Comparison of ENCODE assay signal across 8 cellular contexts in genomic region chr17:39225308-39225973, GRCh38. TPM values are rescaled to one million over a fixed set of nuclear protein-coding genes. Genes with fewer than 3 reads are reported as not detected.
DNase-seq lines count a peak whose midpoint lies in the region; ATAC-seq and TF ChIP-seq lines count a peak whose summit lies in the region.

Gene STAC2 (minus strand): TSS chr17:39225945. CDS start chr17:39225502, 443 bp downstream.

- H3K4me3 ChIP-seq in BE2C (ENCODE audit: low read depth, low read length) (peak within 1 kb of the TSS; percentile 46), Peyer's patch (peak within 1 kb of the TSS; percentile 14 to 51 (median 42)), endodermal cell (ENCODE audit: low read length) (peak within 1 kb of the TSS; percentile 62), neural progenitor cell (peak within 1 kb of the TSS; percentile 46)

- H3K27me3 ChIP-seq in BE2C (peaks cover 17% of the 10 kb centered on the region), Peyer's patch (peaks cover 0 to 14% of the 10 kb centered on the region in 2 donors), endodermal cell (ENCODE audit: control insufficient read depth, insufficient read depth, low read length, poor library complexity, severe bottlenecking) (peaks cover 62% of the 10 kb centered on the region), neural progenitor cell (peaks cover 57% of the 10 kb centered on the region)

- H3K27me3 Mint-ChIP-seq in endodermal cell (ENCODE audit: insufficient read depth) (peaks cover 71% of the 10 kb centered on the region), neural progenitor cell (ENCODE audit: insufficient read depth, low read depth) (peaks cover 29% of the 10 kb centered on the region)

- POLR2A ChIA-PET in HEK293T (lab: Yijun Ruan, JAX): interaction anchor here (1.2 to 1.4 kb wide), 2 partner anchors 20 to 26 kb away, joined by 12 to 18 read pairs; partner anchors contain the start of gene RPL19

- ATAC-seq in GM18909 (IDR thresholded peaks at IDR 0.05; ENCODE audit: poor library complexity, unreplicated experiment): no peak

- no peak for TF ChIP-seq POLR2A in Peyer's patch (IDR thresholded peaks at IDR 0.05)

- H3F3A ChIP-seq in neural progenitor cell (ENCODE audit: low read depth): peaks cover 12% of the 10 kb centered on the region

- no peaks in the 10 kb centered on the region for H3K36me3 ChIP-seq in BE2C
- no peaks in the 10 kb centered on the region for H3K36me3 ChIP-seq in Peyer's patch
- H3K36me3 ChIP-seq in endodermal cell (ENCODE audit: control insufficient read depth, insufficient read depth, low read length): no peaks in the 10 kb centered on the region
- no peaks in the 10 kb centered on the region for H3K36me3 ChIP-seq in neural progenitor cell

- H4K20me1 ChIP-seq in neural progenitor cell (ENCODE audit: low read depth): peaks cover 10% of the 10 kb centered on the region

- CTCF ChIA-PET in HEK293T (lab: Yijun Ruan, JAX): interaction anchor here (0.7 to 1.0 kb wide), 3 partner anchors 10 to 19 kb away, joined by 3 to 5 read pairs (median 5); no protein-coding TSS in a partner anchor

- no peaks in the 10 kb centered on the region for H3K79me2 ChIP-seq in neural progenitor cell (ENCODE audit: low read depth)

- H3K27ac ChIP-seq in Peyer's patch (peak within 1 kb of the TSS in 1 of 4 donors; percentile 17), endodermal cell (ENCODE audit: low read depth, low read length) (no peak within 1 kb of the TSS), neural progenitor cell (no peak within 1 kb of the TSS)

- H3K4me1 ChIP-seq in BE2C (peaks cover 6% of the 10 kb centered on the region; the same call in 1 of the 2 replicates), Peyer's patch (peaks cover 0 to 19% (median 14%) of the 10 kb centered on the region in 4 donors), endodermal cell (ENCODE audit: control insufficient read depth, insufficient read depth, low read length) (no peaks in the 10 kb centered on the region), neural progenitor cell (peaks cover 12% of the 10 kb centered on the region)

- WGBS in endodermal cell (ENCODE audit: insufficient coverage in 1 of 2, insufficient read length in 1 of 2), 2 experiments: 1 to 4% methylated on average over 25 to 71 of the region's 72 CpGs

- H3K27ac Mint-ChIP-seq in endodermal cell: no peak within 1 kb of the TSS
- no peak within 1 kb of the TSS for H3K27ac Mint-ChIP-seq in neural progenitor cell

- no peaks in the 10 kb centered on the region for H3K36me3 Mint-ChIP-seq in endodermal cell (ENCODE audit: low read depth)
- no peaks in the 10 kb centered on the region for H3K36me3 Mint-ChIP-seq in neural progenitor cell

- no peak within 1 kb of the TSS for H3K9ac ChIP-seq in endodermal cell (ENCODE audit: extremely low read depth, low read length, poor library complexity, severe bottlenecking)
- no peak within 1 kb of the TSS for H3K9ac ChIP-seq in neural progenitor cell

- H3K4me2 ChIP-seq in neural progenitor cell: peak within 1 kb of the TSS; percentile 70

- DNase-seq in BE2C (no peak), Peyer's patch (no peak), endodermal cell (no peak), neural progenitor cell (ENCODE audit: low spot score) (no peak), dermis blood vessel endothelial cell (no peak), GDM1 (lab: John Stamatoyannopoulos, UW) (no peak), HEK293T (ENCODE audit: extremely low spot score) (no peak)

- TF ChIP-seq CTCF in BE2C (IDR thresholded peaks at IDR 0.05; ENCODE audit: low read depth, low read length): no peak
- no peak for TF ChIP-seq CTCF in Peyer's patch (IDR thresholded peaks at IDR 0.05)
- no peak for TF ChIP-seq CTCF in endodermal cell (conservative IDR thresholded peaks at IDR 0.05)
- no peak for TF ChIP-seq CTCF in neural progenitor cell (IDR thresholded peaks at IDR 0.05)

- H3K4me1 Mint-ChIP-seq in endodermal cell: peaks cover 1% of the 10 kb centered on the region
- H3K4me1 Mint-ChIP-seq in neural progenitor cell: peaks cover 18% of the 10 kb centered on the region

- H3K9me3 Mint-ChIP-seq in endodermal cell: no peaks in the 10 kb centered on the region
- H3K9me3 Mint-ChIP-seq in neural progenitor cell: no peaks in the 10 kb centered on the region

- H3K9me3 ChIP-seq in BE2C (no peaks in the 10 kb centered on the region), Peyer's patch (no peaks in the 10 kb centered on the region), endodermal cell (ENCODE audit: control insufficient read depth, low read length) (no peaks in the 10 kb centered on the region), neural progenitor cell (ENCODE audit: low read depth) (no peaks in the 10 kb centered on the region)

- H2AFZ ChIP-seq in neural progenitor cell (replicated peaks): no peak within 1 kb of the TSS

- H3K4me3 Mint-ChIP-seq in endodermal cell (peak within 1 kb of the TSS; percentile 51), neural progenitor cell (peak within 1 kb of the TSS; percentile 84)

TF ChIP-seq in HEK293T, 16 proteins besides CTCF, POLR2A, EP300 and RAD21:
- TF ChIP-seq ELF4 (IDR thresholded peaks at IDR 0.05): no peak
- TF ChIP-seq FOXA1 (IDR thresholded peaks at IDR 0.05): no peak
- TF ChIP-seq SP1 (IDR thresholded peaks at IDR 0.05): no peak
- no peak for TF ChIP-seq LEF1 (IDR thresholded peaks at IDR 0.05; ENCODE audit: borderline replicate concordance)
- TF ChIP-seq FOXK2 (IDR thresholded peaks at IDR 0.05): no peak
- TF ChIP-seq CTBP1 (IDR thresholded peaks at IDR 0.05; ENCODE audit: borderline replicate concordance): no peak
- no peak for TF ChIP-seq NFRKB (IDR thresholded peaks at IDR 0.05)
- TF ChIP-seq L3MBTL2 (conservative IDR thresholded peaks at IDR 0.05): no peak
- TF ChIP-seq FOXM1 (IDR thresholded peaks at IDR 0.05; ENCODE audit: borderline replicate concordance): no peak

RNA-seq across cellular contexts. Expression of gene STAC2, which starts in this region (rescaled TPM):
- 2.6 TPM for polyA plus RNA-seq in BE2C (2012; ENCODE audit: insufficient read depth, insufficient read length, low read depth)
- total RNA-seq in Peyer's patch (under 1 TPM in 2 of 4 donors, not detected in 2; 0.27 to 0.66 TPM), endodermal cell (under 1 TPM; 0.35 to 0.46 TPM), neural progenitor cell (ENCODE audit: low replicate concordance) (0.13 and 0.62 TPM in 2 replicates), dermis blood vessel endothelial cell (0.05 and 0.34 TPM in 2 replicates)
- polyA plus RNA-seq in endodermal cell (2013, experiment 1 of 2): 1.3 TPM
- polyA plus RNA-seq in endodermal cell (2013, experiment 2 of 2): 1.2 TPM
